ENCODE assay signal across 14 cellular contexts in the genomic region with DNA sequence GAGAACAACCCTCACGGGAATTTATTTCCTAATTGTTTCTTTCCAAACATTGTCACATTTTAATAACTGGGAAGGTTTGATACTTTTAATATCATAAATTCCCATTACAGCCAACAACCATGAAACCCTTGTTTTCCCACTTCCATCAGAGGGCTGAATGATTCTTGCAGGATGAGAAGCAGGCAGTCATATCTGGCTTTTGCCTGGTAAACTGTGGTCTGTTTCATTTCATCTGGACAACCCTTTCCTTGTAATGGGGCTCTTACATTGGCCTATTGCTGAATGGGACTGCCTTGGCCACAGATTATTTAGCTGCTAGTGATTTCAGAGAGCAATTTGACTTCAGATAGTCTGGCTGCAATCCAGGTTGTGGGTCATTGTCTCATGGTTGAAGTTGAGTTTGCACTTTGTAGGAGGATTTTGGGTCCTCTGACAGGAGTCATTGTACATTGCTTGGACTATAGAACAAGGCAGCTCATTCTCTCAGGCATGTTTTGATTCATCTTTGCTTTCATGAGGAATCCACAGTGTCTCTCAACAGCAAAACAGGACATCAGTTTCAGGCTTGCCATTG.
DNase-seq lines count a peak whose midpoint lies in the region; TF ChIP-seq lines count a peak whose summit lies in the region.
"Had no signal": no experiment of that assay in that cellular context is flagged by ENCODE, and none has a peak within 500 bp of the region (broad histone marks: within the 10 kb centered on the region; RNA-seq: fewer than 3 reads in every experiment).

No MANE protein-coding gene starts in this region.

- H3K4me1 Mint-ChIP-seq in progenitor cell of endocrine pancreas (ENCODE audit: low read depth): no peaks in the 10 kb centered on the region

- peak overlapping the region; percentile 80 for H3K27ac ChIP-seq in substantia nigra (ENCODE audit: low read depth, low read length, poor library complexity, severe bottlenecking)
- H3K27ac ChIP-seq: C4-2B, HL-60 had no signal

- TF ChIP-seq CTCF in GM20000 (IDR thresholded peaks at IDR 0.05; ENCODE audit: extremely low read depth, missing control alignments): no peak
- no peak for TF ChIP-seq CTCF in progenitor cell of endocrine pancreas (IDR thresholded peaks at IDR 0.05; ENCODE audit: unreplicated experiment)

- H3K4me3 Mint-ChIP-seq in progenitor cell of endocrine pancreas (ENCODE audit: low read depth): no peak overlapping the region
- H3K4me3 Mint-ChIP-seq: CD4-positive, alpha-beta T cell; HFFc6 had no signal

- H3K36me3 Mint-ChIP-seq in progenitor cell of endocrine pancreas (ENCODE audit: insufficient read depth): no peaks in the 10 kb centered on the region

- DNase-seq in foreskin melanocyte: peak; percentile 71
- DNase-seq in middle frontal gyrus (ENCODE audit: extremely low spot score, low spot score): peak; percentile 21
- DNase-seq in substantia nigra (lab: John Stamatoyannopoulos, UW): peak in 21 of 49 donors; percentile 1 to 51 (median 6)
- no peak for DNase-seq in GM20000 (ENCODE audit: low spot score)
- DNase-seq in NCI-H2171 (lab: John Stamatoyannopoulos, UW): no peak
- DNase-seq in progenitor cell of endocrine pancreas (ENCODE audit: low spot score, unreplicated experiment): no peak
- DNase-seq: ACHN; Caco-2; CD4-positive, alpha-beta T cell; GOT3; H7; HFFc6 had no signal

- no peaks in the 10 kb centered on the region for H3K27me3 Mint-ChIP-seq in progenitor cell of endocrine pancreas
- H3K27me3 Mint-ChIP-seq: CD4-positive, alpha-beta T cell had no signal

- no peaks in the 10 kb centered on the region for H3K9me3 Mint-ChIP-seq in progenitor cell of endocrine pancreas (ENCODE audit: low read depth)
- H3K9me3 Mint-ChIP-seq: CD4-positive, alpha-beta T cell; HFFc6 had no signal

- H3K27ac Mint-ChIP-seq in progenitor cell of endocrine pancreas: no peak overlapping the region
- H3K27ac Mint-ChIP-seq: CD4-positive, alpha-beta T cell; HFFc6 had no signal

Comparison
In these comparisons a context has a peak if more than half of its experiments do, and no peak if none do; other contexts are left out.
1. DNase-seq: peak in foreskin melanocyte (single experiment) and middle frontal gyrus (single experiment); none in GM20000 (single experiment), NCI-H2171 (single experiment) and progenitor cell of endocrine pancreas (single experiment).